ENCODE assay signal across 25 cellular contexts in genomic region chr4:7705062-7705461, GRCh38.
DNase-seq lines count a peak whose midpoint lies in the region; ATAC-seq, FAIRE-seq and TF ChIP-seq lines count a peak whose summit lies in the region.
"Had no signal": no experiment of that assay in that cellular context is flagged by ENCODE, and none has a peak within 500 bp of the region (broad histone marks: within the 10 kb centered on the region; RNA-seq: fewer than 3 reads in every experiment).

No MANE protein-coding gene starts in this region.

- ATAC-seq in K562 = peak; percentile 51
- peak; percentile 80 for ATAC-seq in left ventricle myocardium superior
- ATAC-seq in activated CD8-positive, alpha-beta memory T cell treated with anti-CD3 and anti-CD28 coated beads, Interleukin-2, amount 10 ng/mL, durations not matched to agents 7 days and 5 days = no peak
- ATAC-seq: naive thymus-derived CD4-positive, alpha-beta T cell had no signal

- H3K27me3 ChIP-seq in K562 (ENCODE audit: control insufficient read depth in 2 of 2, insufficient read depth in 2 of 2, low read length in 2 of 2) = peaks cover 0 to 47% of the 10 kb centered on the region in 2 experiments; a peak in 3 of 5 replicates
- H3K27me3 ChIP-seq in testis = no peaks in the 10 kb centered on the region
- H3K27me3 ChIP-seq: cardiac muscle cell had no signal

- 0% methylated on average over 7 of the region's 8 CpGs for WGBS in K562 (ENCODE audit: insufficient coverage, low coverage, missing lambda C conversion rate)
- WGBS in testis, 2 donors = 38 to 66% methylated on average over 5 to 8 of the region's 8 CpGs

- no peak overlapping the region for H2AFZ ChIP-seq in K562 (ENCODE audit: low read depth, low read length)
- H2AFZ ChIP-seq: parathyroid adenoma had no signal

- no peak overlapping the region for H3K27ac Mint-ChIP-seq in activated CD8-positive, alpha-beta memory T cell treated with anti-CD3 and anti-CD28 coated beads, Interleukin-2, amount 10 ng/mL, durations not matched to agents 7 days and 5 days
- H3K27ac Mint-ChIP-seq: activated CD4-positive, alpha-beta T cell treated with anti-CD3 and anti-CD28 coated beads, Interleukin-2, amount 10 ng/mL, durations not matched to agents 7 days and 5 days; memory B cell; naive thymus-derived CD4-positive, alpha-beta T cell had no signal

- H3K27ac ChIP-seq in K562 (ENCODE audit: extremely low read depth, low read depth, low read length) (no peak overlapping the region), testis (no peak overlapping the region)
- H3K27ac ChIP-seq: 22Rv1, cardiac muscle cell, parathyroid adenoma had no signal

- POLR2A ChIA-PET in K562 (lab: Yijun Ruan, JAX) = interaction anchor here (0.9 to 1.2 kb wide), 2 partner anchors 14 to 17 kb away, joined by 3 to 5 read pairs; no protein-coding TSS in a partner anchor

- DNase-seq in DMS 273 (lab: John Stamatoyannopoulos, UW; ENCODE audit: unreplicated experiment) = peak; percentile 39
- no peak for DNase-seq in DMS 273 treated with DMSO at 0.1 percent for 48 hours (lab: John Stamatoyannopoulos, UW)
- DNase-seq in K562 (ENCODE audit: extremely low read depth in 1 of 4, low spot score in 3 of 4) = no peak
- DNase-seq in left ventricle myocardium superior = peak; percentile 69
- peak; percentile 76 for DNase-seq in testis
- DNase-seq in activated T-cell treated with anti-CD3 and anti-CD28 coated beads, Interleukin-2, amount 50 U/mL, for 1 hour = no peak
- no peak for DNase-seq in activated CD8-positive, alpha-beta memory T cell treated with anti-CD3 and anti-CD28 coated beads, Interleukin-2, amount 10 ng/mL, durations not matched to agents 7 days and 5 days
- no peak for DNase-seq in NCI-H187 treated with DMSO at 0.1 percent for 48 hours (lab: John Stamatoyannopoulos, UW)
- DNase-seq: activated CD4-positive, alpha-beta T cell treated with anti-CD3 and anti-CD28 coated beads, Interleukin-2, amount 10 ng/mL, durations not matched to agents 7 days and 5 days; activated CD8-positive, alpha-beta memory T cell treated with anti-CD3 and anti-CD28 coated beads, Interleukin-2, amount 50 U/mL, for 48 hours; activated gamma-delta T cell; erythroblast; HCEC 1CT; KBM-7; naive thymus-derived CD4-positive, alpha-beta T cell; NCI-H1930; NCI-H446; stimulated activated CD4-positive, alpha-beta T cell treated with anti-CD3 and anti-CD28 coated beads, Interleukin-4, amount 100 ng/mL, for 1 hour had no signal

- no peak for TF ChIP-seq POLR2A in K562 (conservative IDR thresholded peaks at IDR 0.05)
- TF ChIP-seq POLR2A in testis (IDR thresholded peaks at IDR 0.05) = no peak

- no peaks in the 10 kb centered on the region for H3K4me1 Mint-ChIP-seq in activated CD8-positive, alpha-beta memory T cell treated with anti-CD3 and anti-CD28 coated beads, Interleukin-2, amount 10 ng/mL, durations not matched to agents 7 days and 5 days
- H3K4me1 Mint-ChIP-seq: memory B cell had no signal

- H3K9ac ChIP-seq in K562 (ENCODE audit: insufficient read depth in 1 of 2, low read depth in 2 of 2, low read length in 2 of 2) = no peak overlapping the region
- H3K9ac ChIP-seq: parathyroid adenoma had no signal

- intact Hi-C loops in K562 (cut with micrococcal nuclease) = no loop called here
- intact Hi-C loops in left ventricle myocardium superior (cut with micrococcal nuclease) = no loop called here
- intact Hi-C loops in testis (cut with DNase I; ENCODE audit: low total_unique reads) = no loop called here

- BruUV-seq in K562 (replicated peaks; lab: Mats Ljungman, UMichigan) = no TSS peak

- FAIRE-seq in K562 (lab: Jason Lieb, UNC) = no peak
- FAIRE-seq: islet of Langerhans, TTC549 had no signal

- peaks cover 3% of the 10 kb centered on the region for H3K27me3 Mint-ChIP-seq in activated CD8-positive, alpha-beta memory T cell treated with anti-CD3 and anti-CD28 coated beads, Interleukin-2, amount 10 ng/mL, durations not matched to agents 7 days and 5 days
- H3K27me3 Mint-ChIP-seq: activated CD4-positive, alpha-beta T cell treated with anti-CD3 and anti-CD28 coated beads, Interleukin-2, amount 10 ng/mL, durations not matched to agents 7 days and 5 days had no signal

- peaks cover 3% of the 10 kb centered on the region; the same call in 1 of the 2 replicates for H4K20me1 ChIP-seq in K562 (replicated peaks; ENCODE audit: control insufficient read depth, insufficient read depth, low read length)

- in situ Hi-C loops in K562 (cut with MboI) = no loop called here

- no peaks in the 10 kb centered on the region for H3K36me3 Mint-ChIP-seq in activated CD8-positive, alpha-beta memory T cell treated with anti-CD3 and anti-CD28 coated beads, Interleukin-2, amount 10 ng/mL, durations not matched to agents 7 days and 5 days
- H3K36me3 Mint-ChIP-seq: memory B cell; naive thymus-derived CD4-positive, alpha-beta T cell had no signal

- no peak for TF ChIP-seq RAD21 in K562 (CRISPR knock-in tag; conservative IDR thresholded peaks at IDR 0.05 in 1 of 2, IDR thresholded peaks at IDR 0.05 in 1 of 2)

- no peaks in the 10 kb centered on the region for H3K4me1 ChIP-seq in K562 (replicated peaks in 1 of 2; ENCODE audit: control insufficient read depth in 2 of 2, insufficient read depth in 2 of 2, low read length in 2 of 2)
- H3K4me1 ChIP-seq in testis = peaks cover 9% of the 10 kb centered on the region
- H3K4me1 ChIP-seq: parathyroid adenoma had no signal

- H3K9me3 ChIP-seq in K562 (replicated peaks; ENCODE audit: control insufficient read depth, insufficient read depth, low read depth, low read length) (no peaks in the 10 kb centered on the region), testis (no peaks in the 10 kb centered on the region)

- H3K9me3 Mint-ChIP-seq in activated CD8-positive, alpha-beta memory T cell treated with anti-CD3 and anti-CD28 coated beads, Interleukin-2, amount 10 ng/mL, durations not matched to agents 7 days and 5 days (ENCODE audit: low read depth) = no peaks in the 10 kb centered on the region
- H3K9me3 Mint-ChIP-seq: activated CD4-positive, alpha-beta T cell treated with anti-CD3 and anti-CD28 coated beads, Interleukin-2, amount 10 ng/mL, durations not matched to agents 7 days and 5 days; memory B cell had no signal

- H3K79me2 ChIP-seq in K562 (ENCODE audit: control insufficient read depth, insufficient read depth, low read length) = no peaks in the 10 kb centered on the region
- H3K79me2 ChIP-seq: parathyroid adenoma had no signal

- TF ChIP-seq EP300 in K562 (IDR thresholded peaks at IDR 0.05; ENCODE audit: low read length) = no peak

- H3K4me3 ChIP-seq in K562 (no peak overlapping the region), testis (no peak overlapping the region)
- H3K4me3 ChIP-seq: cardiac muscle cell, smooth muscle cell had no signal

- no peak overlapping the region for H3K4me2 ChIP-seq in K562 (ENCODE audit: insufficient read depth, low read length)
- H3K4me2 ChIP-seq: smooth muscle cell had no signal

- H3K4me3 Mint-ChIP-seq in activated CD8-positive, alpha-beta memory T cell treated with anti-CD3 and anti-CD28 coated beads, Interleukin-2, amount 10 ng/mL, durations not matched to agents 7 days and 5 days = no peak overlapping the region
- H3K4me3 Mint-ChIP-seq: activated CD4-positive, alpha-beta T cell treated with anti-CD3 and anti-CD28 coated beads, Interleukin-2, amount 10 ng/mL, durations not matched to agents 7 days and 5 days; memory B cell; naive thymus-derived CD4-positive, alpha-beta T cell had no signal

- H3K9me1 ChIP-seq in K562 (ENCODE audit: control insufficient read depth, insufficient read depth, low read length) = no peaks in the 10 kb centered on the region

- CTCF ChIA-PET in K562 (lab: Yijun Ruan, JAX; ENCODE audit: low intra/inter-chr PET ratio) = no interaction called here
- CTCF ChIA-PET in activated CD8-positive, alpha-beta memory T cell treated with anti-CD3 and anti-CD28 coated beads, Interleukin-2, amount 10 ng/mL, durations not matched to agents 7 days and 5 days (lab: Charles Lee) = no interaction called here

- TF ChIP-seq CTCF in K562 (IDR thresholded peaks at IDR 0.05 in 2 of 3, conservative IDR thresholded peaks at IDR 0.05 in 1 of 3; ENCODE audit: insufficient read depth in 2 of 3, low read depth in 1 of 3, low read length in 3 of 3) = no peak
- no peak for TF ChIP-seq CTCF in testis (IDR thresholded peaks at IDR 0.05)

- H3K36me3 ChIP-seq in K562 (ENCODE audit: control insufficient read depth, insufficient read depth, low read length) (no peaks in the 10 kb centered on the region), testis (ENCODE audit: low read depth, missing control alignments) (no peaks in the 10 kb centered on the region)
- H3K36me3 ChIP-seq: cardiac muscle cell had no signal

TF ChIP-seq in K562, 482 proteins besides CTCF, POLR2A, EP300 and RAD21 (continues in another document):
- TF ChIP-seq PCBP1 (IDR thresholded peaks at IDR 0.05; ENCODE audit: low read depth, low read length, poor library complexity, severe bottlenecking) (no peak), CCNT2 (IDR thresholded peaks at IDR 0.05; ENCODE audit: borderline replicate concordance, extremely low read depth, insufficient read length, low read depth, low read length) (no peak), THAP12 (CRISPR knock-in tag; IDR thresholded peaks at IDR 0.05) (no peak), ZNF79 (CRISPR knock-in tag; IDR thresholded peaks at IDR 0.05; ENCODE audit: low read depth) (no peak), ATF7 (IDR thresholded peaks at IDR 0.05) (no peak), ZNF3 (CRISPR knock-in tag; IDR thresholded peaks at IDR 0.05) (no peak), KLF1 (tag; IDR thresholded peaks at IDR 0.05) (no peak), MAZ (CRISPR knock-in tag; conservative IDR thresholded peaks at IDR 0.05 in 1 of 2, IDR thresholded peaks at IDR 0.05 in 1 of 2) (no peak)

Comparison
In these comparisons a context has a peak if more than half of its experiments do, and no peak if none do; other contexts are left out.
1. DNase-seq: peak in DMS 273 (single experiment), left ventricle myocardium superior (single experiment) and testis (single experiment); none in DMS 273 treated with DMSO at 0.1 percent for 48 hours (single experiment), K562 (0 of 4), activated T-cell treated with anti-CD3 and anti-CD28 coated beads, Interleukin-2, amount 50 U/mL, for 1 hour (single experiment), activated CD8-positive, alpha-beta memory T cell treated with anti-CD3 and anti-CD28 coated beads, Interleukin-2, amount 10 ng/mL, durations not matched to agents 7 days and 5 days (single experiment) and NCI-H187 treated with DMSO at 0.1 percent for 48 hours (single experiment).